8 cellular contexts compared by ENCODE assay signal in genomic region chr17:34981538-34982241, GRCh38. TPM values are rescaled to one million over a fixed set of nuclear protein-coding genes. Genes with fewer than 3 reads are reported as not detected.
DNase-seq lines count a peak whose midpoint lies in the region; ATAC-seq and TF ChIP-seq lines count a peak whose summit lies in the region.

No MANE protein-coding gene starts in this region.

- peak overlapping the region in 50 of 59 donors; percentile 44 to 99 (median 94) for H3K27ac ChIP-seq in dorsolateral prefrontal cortex

- H3K4me1 Mint-ChIP-seq in nephron progenitor cell = peaks cover 58% of the 10 kb centered on the region

- peaks cover 39% of the 10 kb centered on the region for H3K36me3 Mint-ChIP-seq in nephron progenitor cell (ENCODE audit: low read depth)

- DNase-seq in NCI-H510A treated with DMSO at 0.1 percent for 48 hours (lab: John Stamatoyannopoulos, UW) = peak; percentile 45
- no peak for DNase-seq in NCI-H510A (lab: John Stamatoyannopoulos, UW)
- DNase-seq in NCI-H748 treated with DMSO at 0.1 percent for 48 hours (lab: John Stamatoyannopoulos, UW) = peak; percentile 37
- DNase-seq in dorsolateral prefrontal cortex = no peak
- DNase-seq in nephron progenitor cell = no peak
- DNase-seq in hypothalamus (lab: John Stamatoyannopoulos, UW) = no peak
- no peak for DNase-seq in amygdala (lab: John Stamatoyannopoulos, UW)

- H3K4me3 Mint-ChIP-seq in nephron progenitor cell = peak overlapping the region; percentile 98

- H3K27me3 Mint-ChIP-seq in nephron progenitor cell (ENCODE audit: low read depth, poor library complexity) = no peaks in the 10 kb centered on the region

- no peaks in the 10 kb centered on the region for H3K27me3 ChIP-seq in dorsolateral prefrontal cortex

- peak overlapping the region; percentile 98 for H3K27ac Mint-ChIP-seq in nephron progenitor cell

- intact Hi-C loops in dorsolateral prefrontal cortex (cut with DNase I) = loop anchor here (5.0 to 10.0 kb wide), 4 partner anchors 106 to 397 kb away; partner anchors contain the start of gene RAD51D (in 1 of the 2)

- H3K4me3 ChIP-seq in dorsolateral prefrontal cortex = peak overlapping the region; percentile 55 to 100 (median 95)

- no peak for TF ChIP-seq CTCF in dorsolateral prefrontal cortex (IDR thresholded peaks at IDR 0.05 in 54 of 56, conservative IDR thresholded peaks at IDR 0.05 in 2 of 56; ENCODE audit: low read depth in 1 of 56, partially characterized antibody in 56 of 56)
- no peak for TF ChIP-seq CTCF in nephron progenitor cell (IDR thresholded peaks at IDR 0.05)

- H3K9me3 Mint-ChIP-seq in nephron progenitor cell = peaks cover 3% of the 10 kb centered on the region

- no peak for ATAC-seq in GM21447 (IDR thresholded peaks at IDR 0.05; ENCODE audit: unreplicated experiment)

RNA-seq across cellular contexts. Expression of gene LIG3, which starts 1.4 kb away (rescaled TPM):
- 10 to 100 TPM; 30.3 to 62.9 (median 43.1) TPM for total RNA-seq in dorsolateral prefrontal cortex

RNA-seq across cellular contexts. Expression of gene ZNF830, which starts 20.4 kb away (rescaled TPM):
- 10 to 100 TPM in 119 of 120 experiments, 1 to 10 TPM in 1; 9.3 to 22.0 (median 15.2) TPM for total RNA-seq in dorsolateral prefrontal cortex

RNA-seq across cellular contexts. Expression of gene CCT6B, which starts 20.4 kb away (rescaled TPM):
- 1 to 10 TPM; 1.3 to 9.3 (median 4.1) TPM for total RNA-seq in dorsolateral prefrontal cortex

Comparison
In these comparisons a context has a peak if more than half of its experiments do, and no peak if none do; other contexts are left out.
1. DNase-seq: peak in NCI-H510A treated with DMSO at 0.1 percent for 48 hours (single experiment) and NCI-H748 treated with DMSO at 0.1 percent for 48 hours (single experiment); none in NCI-H510A (single experiment), dorsolateral prefrontal cortex (0 of 10), nephron progenitor cell (single experiment), hypothalamus (0 of 51) and amygdala (0 of 56).